Comparison of ENCODE assay signal across 15 cellular contexts in genomic region chr12:6116481-6117021, GRCh38. TPM values are rescaled to one million over a fixed set of nuclear protein-coding genes. Genes with fewer than 3 reads are reported as not detected.
DNase-seq lines count a peak whose midpoint lies in the region; ATAC-seq and TF ChIP-seq lines count a peak whose summit lies in the region.
"Had no signal": no experiment of that assay in that cellular context is flagged by ENCODE, and none has a peak within 500 bp of the region (broad histone marks: within the 10 kb centered on the region; RNA-seq: fewer than 3 reads in every experiment).

No MANE protein-coding gene starts in this region.

- BruUV-seq in MCF 10A (replicated peaks; lab: Mats Ljungman, UMichigan), result no TSS peak
- BruUV-seq in mammary epithelial cell (replicated peaks; lab: Mats Ljungman, UMichigan), result no TSS peak

- CTCF ChIA-PET in MCF 10A (lab: Yijun Ruan, JAX), result no interaction called here
- CTCF ChIA-PET in mammary epithelial cell (lab: Charles Lee; ENCODE audit: low non-redundant PET), result no interaction called here

- no peak overlapping the region for H3K27ac Mint-ChIP-seq in MCF 10A (ENCODE audit: low read depth, unreplicated experiment)
- H3K27ac Mint-ChIP-seq: activated CD4-positive, alpha-beta memory T cell treated with anti-CD3 and anti-CD28 coated beads, Interleukin-2, amount 10 ng/mL, durations not matched to agents 7 days and 5 days had no signal

- H3K4me3 ChIP-seq in mammary epithelial cell (replicated peaks in 1 of 3; ENCODE audit: insufficient read depth in 1 of 3, low read depth in 2 of 3, low read length in 3 of 3) (no peak overlapping the region), epithelial cell of esophagus (ENCODE audit: low read length) (no peak overlapping the region), upper lobe of right lung (peak overlapping the region; percentile 5)
- H3K4me3 ChIP-seq: colonic mucosa, thoracic aorta had no signal

- H3K9me3 Mint-ChIP-seq in MCF 10A (ENCODE audit: unreplicated experiment), result no peaks in the 10 kb centered on the region
- H3K9me3 Mint-ChIP-seq: activated CD4-positive, alpha-beta memory T cell treated with anti-CD3 and anti-CD28 coated beads, Interleukin-2, amount 10 ng/mL, durations not matched to agents 7 days and 5 days had no signal

- H2AFZ ChIP-seq in mammary epithelial cell (ENCODE audit: low read depth, low read length), result no peak overlapping the region

- WGBS in mammary epithelial cell (ENCODE audit: low coverage, missing lambda C conversion rate), result 72% methylated on average over 12 of the region's 14 CpGs

- intact Hi-C loops in MCF 10A (cut with micrococcal nuclease), result no loop called here
- intact Hi-C loops in mammary epithelial cell (cut with micrococcal nuclease), result no loop called here
- intact Hi-C loops in upper lobe of right lung (cut with DNase I), result no loop called here

- ATAC-seq in upper lobe of right lung (peak; percentile 35), GM21515 (IDR thresholded peaks at IDR 0.05; ENCODE audit: unreplicated experiment) (no peak), GM21360 (IDR thresholded peaks at IDR 0.05; ENCODE audit: unreplicated experiment) (no peak), GM21390 (IDR thresholded peaks at IDR 0.05; ENCODE audit: unreplicated experiment) (no peak)

- H3K4me3 Mint-ChIP-seq in MCF 10A (ENCODE audit: unreplicated experiment), result no peak overlapping the region
- H3K4me3 Mint-ChIP-seq: activated CD4-positive, alpha-beta memory T cell treated with anti-CD3 and anti-CD28 coated beads, Interleukin-2, amount 10 ng/mL, durations not matched to agents 7 days and 5 days had no signal

- peaks cover 8% of the 10 kb centered on the region for H3K4me1 Mint-ChIP-seq in MCF 10A (ENCODE audit: insufficient read depth, unreplicated experiment)
- H3K4me1 Mint-ChIP-seq: activated CD4-positive, alpha-beta memory T cell treated with anti-CD3 and anti-CD28 coated beads, Interleukin-2, amount 10 ng/mL, durations not matched to agents 7 days and 5 days had no signal

- dilution Hi-C loops in mammary epithelial cell (cut with HindIII; ENCODE audit: low sequenced_read_pairs), result no loop called here

- no peaks in the 10 kb centered on the region for H3K9me3 ChIP-seq in mammary epithelial cell (replicated peaks; ENCODE audit: insufficient read depth, low read length)
- no peaks in the 10 kb centered on the region for H3K9me3 ChIP-seq in upper lobe of right lung
- H3K9me3 ChIP-seq: colonic mucosa, thoracic aorta had no signal

- no peaks in the 10 kb centered on the region for H3K27me3 Mint-ChIP-seq in MCF 10A (ENCODE audit: insufficient read depth, unreplicated experiment)
- H3K27me3 Mint-ChIP-seq: activated CD4-positive, alpha-beta memory T cell treated with anti-CD3 and anti-CD28 coated beads, Interleukin-2, amount 10 ng/mL, durations not matched to agents 7 days and 5 days had no signal

- H3K4me2 ChIP-seq in mammary epithelial cell (ENCODE audit: insufficient read depth, low read depth, low read length), result no peak overlapping the region

- no peak overlapping the region for H3K27ac ChIP-seq in mammary epithelial cell (ENCODE audit: insufficient read depth, low read depth, low read length)
- peak overlapping the region; percentile 58 for H3K27ac ChIP-seq in upper lobe of right lung
- H3K27ac ChIP-seq: 22Rv1, colonic mucosa, thoracic aorta had no signal

- no peak overlapping the region for H3K9ac ChIP-seq in mammary epithelial cell (ENCODE audit: insufficient read depth, low read length)

- peak; percentile 44 for DNase-seq in MCF 10A (ENCODE audit: unreplicated experiment)
- DNase-seq in mammary epithelial cell, result no peak
- peak; percentile 41 for DNase-seq in epithelial cell of esophagus (ENCODE audit: low read depth)
- DNase-seq in lung microvascular endothelial cell (ENCODE audit: low read depth in 2 of 2), result peak; percentile 89 to 99
- DNase-seq in upper lobe of right lung, result no peak
- DNase-seq: activated CD4-positive, alpha-beta memory T cell treated with anti-CD3 and anti-CD28 coated beads, Interleukin-2, amount 10 ng/mL, durations not matched to agents 7 days and 5 days; activated gamma-delta T cell treated with Interleukin-2 at 50 U/mL for 16 hours; colonic mucosa; mesendoderm; NCI-H187 treated with DMSO at 0.1 percent for 48 hours had no signal

- no peaks in the 10 kb centered on the region for H3K36me3 ChIP-seq in mammary epithelial cell (ENCODE audit: insufficient read depth, low read length)
- no peaks in the 10 kb centered on the region for H3K36me3 ChIP-seq in upper lobe of right lung
- H3K36me3 ChIP-seq: colonic mucosa, thoracic aorta had no signal

- H4K20me1 ChIP-seq in mammary epithelial cell (ENCODE audit: insufficient read depth, low read length), result no peaks in the 10 kb centered on the region

- POLR2A ChIA-PET in MCF 10A (lab: Yijun Ruan, JAX), result no interaction called here

- H3K4me1 ChIP-seq in mammary epithelial cell (ENCODE audit: insufficient read depth, low read length), result no peaks in the 10 kb centered on the region
- no peaks in the 10 kb centered on the region for H3K4me1 ChIP-seq in upper lobe of right lung
- H3K4me1 ChIP-seq: colonic mucosa had no signal

- H3K36me3 Mint-ChIP-seq in MCF 10A (ENCODE audit: insufficient read depth, unreplicated experiment), result no peaks in the 10 kb centered on the region

- H3K79me2 ChIP-seq in mammary epithelial cell (ENCODE audit: insufficient read depth, low read length), result no peaks in the 10 kb centered on the region

- no peak for TF ChIP-seq CTCF in MCF 10A (IDR thresholded peaks at IDR 0.05; ENCODE audit: unreplicated experiment)
- no peak for TF ChIP-seq CTCF in mammary epithelial cell (conservative IDR thresholded peaks at IDR 0.05 in 1 of 2, IDR thresholded peaks at IDR 0.05 in 1 of 2; ENCODE audit: extremely low read depth in 1 of 2, insufficient read depth in 1 of 2, low read depth in 1 of 2, low read length in 2 of 2)
- TF ChIP-seq CTCF in epithelial cell of esophagus (IDR thresholded peaks at IDR 0.05; ENCODE audit: insufficient read depth, low read depth, low read length, missing control alignments), result no peak
- no peak for TF ChIP-seq CTCF in upper lobe of right lung (IDR thresholded peaks at IDR 0.05)

- in situ Hi-C loops in mammary epithelial cell (cut with MboI; ENCODE audit: low sequenced_read_pairs in 2 of 2), result no loop called here

- H3K27me3 ChIP-seq in mammary epithelial cell (ENCODE audit: insufficient read depth, low read length) (peaks cover 3% of the 10 kb centered on the region), upper lobe of right lung (no peaks in the 10 kb centered on the region)
- H3K27me3 ChIP-seq: colonic mucosa had no signal

RNA-seq across cellular contexts. Expression of gene VWF, which starts 7.9 kb away (rescaled TPM):
- total RNA-seq in MCF 10A (2022) (not detected in 2 replicates), mammary epithelial cell (under 1 TPM; under 0.01 to 0.49 TPM), lung microvascular endothelial cell (496 and 1,530 TPM in 2 replicates), upper lobe of right lung (729 TPM)
- 0.07 TPM for polyA plus RNA-seq in mammary epithelial cell
- polyA minus RNA-seq in mammary epithelial cell, result 1.1 TPM
- total RNA-seq: activated CD4-positive, alpha-beta memory T cell treated with anti-CD3 and anti-CD28 coated beads, Interleukin-2, amount 10 ng/mL, durations not matched to agents 7 days and 5 days had no signal

Comparison
In these comparisons a context has a peak if more than half of its experiments do, and no peak if none do; other contexts are left out.
1. DNase-seq: peak in MCF 10A (single experiment), epithelial cell of esophagus (single experiment) and lung microvascular endothelial cell (2 of 2); none in mammary epithelial cell (single experiment) and upper lobe of right lung (single experiment).
2. RNA of gene VWF, which starts 7.9 kb away (total RNA-seq): 496 to 1,530 TPM in lung microvascular endothelial cell and 729 TPM in upper lobe of right lung (single experiment); under 0.01 to 0.49 TPM in mammary epithelial cell and not detected in MCF 10A; every median in the first group is over 100 times any median in the second.